In genomic region chr1:232627645-232628334, GRCh38 we compare ENCODE assay signal across 8 cellular contexts.
DNase-seq lines count a peak whose midpoint lies in the region; ATAC-seq and TF ChIP-seq lines count a peak whose summit lies in the region.

No MANE protein-coding gene starts in this region.

- DNase-seq in AG10803 (ENCODE audit: low read depth) (peak; percentile 34), NCI-H345 (lab: John Stamatoyannopoulos, UW) (peak; percentile 74), cardiac fibroblast (ENCODE audit: low read depth in 2 of 2) (peak; percentile 30 to 42), midbrain (lab: John Stamatoyannopoulos, UW) (peak; percentile 34)
- DNase-seq in activated effector memory CD4-positive, alpha-beta T cell treated with anti-CD3 and anti-CD28 coated beads, Interleukin-2, amount 50 U/mL, for 16 hours = no peak

- TF ChIP-seq CTCF in AG10803 (conservative IDR thresholded peaks at IDR 0.05; ENCODE audit: low read length) (peak; percentile 47), cardiac fibroblast (IDR thresholded peaks at IDR 0.05; ENCODE audit: low read depth, low read length) (peak; percentile 31)

- peak overlapping the region; percentile 74 for H3K4me3 ChIP-seq in AG10803 (ENCODE audit: low read length)
- peak overlapping the region in 1 of 2 donors; percentile 85 for H3K4me3 ChIP-seq in cardiac fibroblast (replicated peaks in 1 of 2; ENCODE audit: low read depth in 2 of 2, low read length in 2 of 2)

- ATAC-seq in GM19438 (IDR thresholded peaks at IDR 0.05; ENCODE audit: low read depth, unreplicated experiment) (peak; percentile 28), HG03439 (IDR thresholded peaks at IDR 0.05; ENCODE audit: unreplicated experiment) (no peak), HG03571 (IDR thresholded peaks at IDR 0.05; ENCODE audit: unreplicated experiment) (no peak)
